25 cellular contexts compared by ENCODE assay signal in genomic region chr16:87792205-87792565, GRCh38.
"Had no signal": no experiment of that assay in that cellular context is flagged by ENCODE, and none has a peak within 500 bp of the region (broad histone marks: within the 10 kb centered on the region; RNA-seq: fewer than 3 reads in every experiment).

No MANE protein-coding gene starts in this region.

- H3K27ac ChIP-seq: hepatocyte, left ventricle myocardium inferior, ovary, prostate gland, right atrium auricular region, suprapubic skin, VCaP had no signal

- H3K27ac Mint-ChIP-seq: activated CD4-positive, alpha-beta T cell treated with anti-CD3 and anti-CD28 coated beads, Interleukin-2, amount 10 ng/mL, durations not matched to agents 7 days and 5 days; activated CD8-positive, alpha-beta memory T cell treated with anti-CD3 and anti-CD28 coated beads, Interleukin-2, amount 10 ng/mL, durations not matched to agents 7 days and 5 days; activated CD8-positive, alpha-beta T cell treated with anti-CD3 and anti-CD28 coated beads for 36 hours; activated naive CD4-positive, alpha-beta T cell treated with anti-CD3 and anti-CD28 coated beads, Interleukin-2, amount 10 ng/mL, durations not matched to agents 7 days and 5 days; dendritic cell treated with granulocyte-macrophage colony-stimulating factor and Interleukin-4, amounts not matched to agents 40 ng/mL and 50 ng/mL, for 4 days; immature natural killer cell; mesothelial cell of epicardium; stimulated activated naive CD8-positive, alpha-beta T cell treated with anti-CD3 and anti-CD28 coated beads, Interleukin-15, amount 100 ng/mL, for 72 hours had no signal

- H3K4me3 ChIP-seq: hepatocyte, left ventricle myocardium inferior, ovary, prostate gland, right atrium auricular region, suprapubic skin, tibial nerve had no signal

- H3K4me3 Mint-ChIP-seq: activated CD4-positive, alpha-beta T cell treated with anti-CD3 and anti-CD28 coated beads, Interleukin-2, amount 10 ng/mL, durations not matched to agents 7 days and 5 days; activated CD8-positive, alpha-beta memory T cell treated with anti-CD3 and anti-CD28 coated beads, Interleukin-2, amount 10 ng/mL, durations not matched to agents 7 days and 5 days; activated CD8-positive, alpha-beta T cell treated with anti-CD3 and anti-CD28 coated beads for 36 hours; activated naive CD4-positive, alpha-beta T cell treated with anti-CD3 and anti-CD28 coated beads, Interleukin-2, amount 10 ng/mL, durations not matched to agents 7 days and 5 days; dendritic cell treated with granulocyte-macrophage colony-stimulating factor and Interleukin-4, amounts not matched to agents 40 ng/mL and 50 ng/mL, for 4 days; immature natural killer cell; mesothelial cell of epicardium; naive thymus-derived CD8-positive, alpha-beta T cell; stimulated activated naive CD8-positive, alpha-beta T cell treated with anti-CD3 and anti-CD28 coated beads, Interleukin-15, amount 100 ng/mL, for 72 hours had no signal

- H3K4me1 Mint-ChIP-seq: activated CD4-positive, alpha-beta T cell treated with anti-CD3 and anti-CD28 coated beads, Interleukin-2, amount 10 ng/mL, durations not matched to agents 7 days and 5 days; activated CD8-positive, alpha-beta memory T cell treated with anti-CD3 and anti-CD28 coated beads, Interleukin-2, amount 10 ng/mL, durations not matched to agents 7 days and 5 days; activated naive CD4-positive, alpha-beta T cell treated with anti-CD3 and anti-CD28 coated beads, Interleukin-2, amount 10 ng/mL, durations not matched to agents 7 days and 5 days; immature natural killer cell; naive thymus-derived CD8-positive, alpha-beta T cell; stimulated activated naive CD8-positive, alpha-beta T cell treated with anti-CD3 and anti-CD28 coated beads, Interleukin-15, amount 100 ng/mL, for 72 hours had no signal

- H3K27me3 ChIP-seq: hepatocyte, ovary, right atrium auricular region, suprapubic skin, tibial nerve had no signal

- H3K9me3 ChIP-seq: left ventricle myocardium inferior, ovary, prostate gland, right atrium auricular region, suprapubic skin, tibial nerve had no signal

- H3K36me3 ChIP-seq: left ventricle myocardium inferior, ovary, prostate gland, right atrium auricular region, suprapubic skin, tibial nerve had no signal

- ATAC-seq: activated CD8-positive, alpha-beta memory T cell treated with anti-CD3 and anti-CD28 coated beads, Interleukin-2, amount 10 ng/mL, durations not matched to agents 7 days and 5 days; activated CD8-positive, alpha-beta T cell treated with anti-CD3 and anti-CD28 coated beads for 36 hours; naive thymus-derived CD8-positive, alpha-beta T cell; stimulated activated naive CD8-positive, alpha-beta T cell treated with anti-CD3 and anti-CD28 coated beads, Interleukin-15, amount 100 ng/mL, for 72 hours had no signal

- H3K36me3 Mint-ChIP-seq: activated CD8-positive, alpha-beta memory T cell treated with anti-CD3 and anti-CD28 coated beads, Interleukin-2, amount 10 ng/mL, durations not matched to agents 7 days and 5 days; activated naive CD4-positive, alpha-beta T cell treated with anti-CD3 and anti-CD28 coated beads, Interleukin-2, amount 10 ng/mL, durations not matched to agents 7 days and 5 days; immature natural killer cell; mesothelial cell of epicardium; naive thymus-derived CD8-positive, alpha-beta T cell had no signal

- H3K4me1 ChIP-seq: prostate gland, right atrium auricular region, tibial nerve had no signal

- H3K9me3 Mint-ChIP-seq: activated CD4-positive, alpha-beta T cell treated with anti-CD3 and anti-CD28 coated beads, Interleukin-2, amount 10 ng/mL, durations not matched to agents 7 days and 5 days; activated CD8-positive, alpha-beta T cell treated with anti-CD3 and anti-CD28 coated beads for 36 hours; activated naive CD4-positive, alpha-beta T cell treated with anti-CD3 and anti-CD28 coated beads, Interleukin-2, amount 10 ng/mL, durations not matched to agents 7 days and 5 days; dendritic cell treated with granulocyte-macrophage colony-stimulating factor and Interleukin-4, amounts not matched to agents 40 ng/mL and 50 ng/mL, for 4 days; immature natural killer cell; mesothelial cell of epicardium; naive thymus-derived CD8-positive, alpha-beta T cell; stimulated activated naive CD8-positive, alpha-beta T cell treated with anti-CD3 and anti-CD28 coated beads, Interleukin-15, amount 100 ng/mL, for 72 hours had no signal

- H3K27me3 Mint-ChIP-seq: activated CD4-positive, alpha-beta T cell treated with anti-CD3 and anti-CD28 coated beads, Interleukin-2, amount 10 ng/mL, durations not matched to agents 7 days and 5 days; activated CD8-positive, alpha-beta T cell treated with anti-CD3 and anti-CD28 coated beads for 36 hours; naive thymus-derived CD8-positive, alpha-beta T cell; stimulated activated naive CD8-positive, alpha-beta T cell treated with anti-CD3 and anti-CD28 coated beads, Interleukin-15, amount 100 ng/mL, for 72 hours had no signal

- DNase-seq: activated CD4-positive, alpha-beta T cell treated with anti-CD3 and anti-CD28 coated beads, Interleukin-2, amount 10 ng/mL, durations not matched to agents 7 days and 5 days; activated CD4-positive, CD25-positive, alpha-beta regulatory T cell treated with anti-CD3 and anti-CD28 coated beads, Interleukin-2, amount 50 U/mL, for 72 hours; activated CD8-positive, alpha-beta memory T cell treated with anti-CD3 and anti-CD28 coated beads, Interleukin-2, amount 10 ng/mL, durations not matched to agents 7 days and 5 days; activated CD8-positive, alpha-beta T cell treated with anti-CD3 and anti-CD28 coated beads for 36 hours; activated effector memory CD4-positive, alpha-beta T cell treated with anti-CD3 and anti-CD28 coated beads, Interleukin-2, amount 50 U/mL, for 16 hours; activated naive CD4-positive, alpha-beta T cell treated with anti-CD3 and anti-CD28 coated beads, Interleukin-2, amount 10 ng/mL, durations not matched to agents 7 days and 5 days; activated T-cell treated with anti-CD3 and anti-CD28 coated beads for 4 hours; effector CD4-positive, alpha-beta T cell; foreskin melanocyte; immature natural killer cell; kidney glomerular epithelial cell; left ventricle myocardium inferior; mammary epithelial cell; naive thymus-derived CD8-positive, alpha-beta T cell; ovary; stimulated activated CD4-positive, alpha-beta T cell treated with anti-CD3 and anti-CD28 coated beads, Interleukin-4, amount 100 ng/mL, for 4 hours; stimulated activated naive CD8-positive, alpha-beta T cell treated with anti-CD3 and anti-CD28 coated beads, Interleukin-15, amount 100 ng/mL, for 72 hours had no signal
